Comparison of ENCODE assay signal across 8 cellular contexts in genomic region chr7:27784399-27785053, GRCh38. TPM values are rescaled to one million over a fixed set of nuclear protein-coding genes. Genes with fewer than 3 reads are reported as not detected.
A peak's percentile ranks its signal among the peaks of the same experiment; 100 is the strongest.
DNase-seq lines count a peak whose midpoint lies in the region; ATAC-seq, FAIRE-seq and TF ChIP-seq lines count a peak whose summit lies in the region.

No MANE protein-coding gene starts in this region.

- DNase-seq in Caco-2 (peak in 1 of 2 experiments; percentile 62), H54 (ENCODE audit: insufficient read length, low spot score) (peak; percentile 45), Peyer's patch (no peak), cardiac fibroblast (ENCODE audit: low read depth in 2 of 2) (peak; percentile 62 to 82), memory B cell (ENCODE audit: low spot score in 2 of 2) (peak; percentile 29 to 53), NCI-H1930 (lab: John Stamatoyannopoulos, UW) (no peak)

- TF ChIP-seq POLR2A in H54 (IDR thresholded peaks at IDR 0.05; ENCODE audit: low read depth, low read length) (no peak), Peyer's patch (IDR thresholded peaks at IDR 0.05) (no peak)

- TF ChIP-seq CTCF in Caco-2 (IDR thresholded peaks at IDR 0.05; ENCODE audit: insufficient read depth in 1 of 2, low read depth in 1 of 2, low read length in 1 of 2, severe bottlenecking in 1 of 2, unreplicated experiment in 1 of 2) (peak; percentile 55 to 74), Peyer's patch (IDR thresholded peaks at IDR 0.05) (peak; percentile 45 to 70 (median 54)), cardiac fibroblast (IDR thresholded peaks at IDR 0.05; ENCODE audit: low read depth, low read length) (peak; percentile 33)

- ATAC-seq in memory B cell (ENCODE audit: low read depth) (peak; percentile 66), HG02763 (IDR thresholded peaks at IDR 0.05; ENCODE audit: unreplicated experiment) (no peak), HG03460 (IDR thresholded peaks at IDR 0.05; ENCODE audit: unreplicated experiment) (no peak)

- H3K4me3 ChIP-seq in Caco-2 (ENCODE audit: low read depth, low read length), result no peak overlapping the region
- H3K4me3 ChIP-seq in Peyer's patch, result no peak overlapping the region
- no peak overlapping the region for H3K4me3 ChIP-seq in cardiac fibroblast (replicated peaks in 1 of 2; ENCODE audit: low read depth in 2 of 2, low read length in 2 of 2)

- H3K27ac Mint-ChIP-seq in Caco-2 (ENCODE audit: unreplicated experiment) (no peak overlapping the region), memory B cell (no peak overlapping the region)

- H3K36me3 Mint-ChIP-seq in Caco-2 (ENCODE audit: insufficient read depth, unreplicated experiment) (peaks cover 6% of the 10 kb centered on the region), memory B cell (peaks cover 13% of the 10 kb centered on the region)

- H3K4me3 Mint-ChIP-seq in Caco-2 (ENCODE audit: unreplicated experiment), result no peak overlapping the region
- H3K4me3 Mint-ChIP-seq in memory B cell, result no peak overlapping the region

- peak; percentile 99 for FAIRE-seq in H54 (lab: Jason Lieb, UNC)

- no TSS peak for BruUV-seq in Caco-2 (replicated peaks; lab: Mats Ljungman, UMichigan)

- POLR2A ChIA-PET in Caco-2 (lab: Charles Lee), result no interaction called here

- no peaks in the 10 kb centered on the region for H3K27me3 ChIP-seq in Caco-2 (replicated peaks; ENCODE audit: control insufficient read depth, insufficient read depth, low read length)
- no peaks in the 10 kb centered on the region for H3K27me3 ChIP-seq in Peyer's patch

- H3K36me3 ChIP-seq in Caco-2 (ENCODE audit: control insufficient read depth, insufficient read depth, low read length) (peaks cover 2% of the 10 kb centered on the region; the same call in 1 of the 2 replicates), Peyer's patch (peaks cover 0 to 42% (median 0%) of the 10 kb centered on the region in 3 donors)

- H3K9me3 ChIP-seq in Caco-2, result no peaks in the 10 kb centered on the region
- H3K9me3 ChIP-seq in Peyer's patch, result no peaks in the 10 kb centered on the region

- H3K9me3 Mint-ChIP-seq in Caco-2 (ENCODE audit: unreplicated experiment) (no peaks in the 10 kb centered on the region), memory B cell (no peaks in the 10 kb centered on the region)

- CTCF ChIA-PET in Caco-2 (lab: Charles Lee), result no interaction called here

- H3K4me1 Mint-ChIP-seq in Caco-2 (ENCODE audit: low read depth, unreplicated experiment) (peaks cover 6% of the 10 kb centered on the region), memory B cell (peaks cover 2% of the 10 kb centered on the region)

- H3K27me3 Mint-ChIP-seq in Caco-2 (ENCODE audit: insufficient read depth, unreplicated experiment) (no peaks in the 10 kb centered on the region), memory B cell (no peaks in the 10 kb centered on the region)

- H3K27ac ChIP-seq in Peyer's patch, result no peak overlapping the region

- intact Hi-C loops in Caco-2 (cut with micrococcal nuclease; ENCODE audit: unreplicated experiment), result loop anchor here (2.0 to 5.0 kb wide), 2 partner anchors 40 to 587 kb away; no protein-coding TSS in a partner anchor

- H3K4me1 ChIP-seq in Caco-2, result peaks cover 7% of the 10 kb centered on the region; the same call in 1 of the 2 replicates
- H3K4me1 ChIP-seq in Peyer's patch, result no peaks in the 10 kb centered on the region

RNA-seq across cellular contexts. Expression of gene TAX1BP1, which starts 44.6 kb away (rescaled TPM):
- total RNA-seq in Caco-2 (2022), result 92.4 and 96.8 TPM in 2 replicates
- 100 to 1,000 TPM in 1 of 4 donors, 10 to 100 TPM in 3; 64.4 to 109 (median 83.0) TPM for total RNA-seq in Peyer's patch

Comparison
In these comparisons a context has a peak if more than half of its experiments do, and no peak if none do; other contexts are left out.
1. DNase-seq: peak in H54 (single experiment), cardiac fibroblast (2 of 2) and memory B cell (2 of 2); none in Peyer's patch (0 of 3) and NCI-H1930 (0 of 2).
2. Peak in every context shown above with its lines, with median percentiles within 50 percentile points of each other: CTCF ChIP-seq.